ENCODE assay signal across 1 cellular context in the genomic region with DNA sequence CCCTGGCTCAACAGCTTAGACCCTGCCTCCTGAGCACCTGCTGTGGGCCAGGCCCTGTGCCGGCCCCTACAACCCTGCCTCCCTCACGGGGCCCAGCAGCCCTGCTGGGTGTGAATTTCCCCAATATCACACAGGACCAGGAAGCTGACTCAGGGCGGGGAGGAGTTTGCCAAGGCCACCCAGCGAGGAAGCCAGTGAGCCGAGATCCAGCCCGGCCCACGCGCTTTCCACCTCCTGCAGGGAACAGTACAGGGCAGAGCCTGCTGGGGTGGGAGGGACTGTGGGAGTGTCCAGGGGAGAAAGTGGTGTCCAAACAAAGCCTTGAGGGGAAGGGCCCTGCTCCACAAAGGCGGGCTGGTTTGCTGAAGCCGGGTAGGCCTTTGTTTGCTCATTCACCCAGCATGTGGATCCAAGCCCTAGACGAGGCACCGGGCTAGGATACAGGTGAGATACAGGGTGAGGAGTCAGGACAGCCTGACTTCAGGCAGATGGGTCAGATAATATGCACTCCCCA.
A peak's percentile ranks its signal among the peaks of the same experiment; 100 is the strongest.
TF ChIP-seq lines count a peak whose summit lies in the region.

No MANE protein-coding gene starts in this region.

TF ChIP-seq in HEK293, 187 proteins besides CTCF, POLR2A, EP300 and RAD21 (continued from another document and continues in another):
- no peak for TF ChIP-seq TRIM28 (IDR thresholded peaks at IDR 0.05; ENCODE audit: borderline replicate concordance, low read length)
- no peak for TF ChIP-seq HOXC10 (CRISPR knock-in tag; IDR thresholded peaks at IDR 0.05)
- no peak for TF ChIP-seq ZNF596 (tag by site-specific recombination; IDR thresholded peaks at IDR 0.05)
- TF ChIP-seq HOXA7 (CRISPR knock-in tag; IDR thresholded peaks at IDR 0.05; ENCODE audit: borderline replicate concordance) = no peak
- TF ChIP-seq ZNF19 (tag by site-specific recombination; IDR thresholded peaks at IDR 0.05; ENCODE audit: low read depth) = no peak
- TF ChIP-seq ZNF600 (tag by site-specific recombination; IDR thresholded peaks at IDR 0.05) = peak; percentile 41; the same call in 1 of the 2 replicates
- TF ChIP-seq, protein P1, sequence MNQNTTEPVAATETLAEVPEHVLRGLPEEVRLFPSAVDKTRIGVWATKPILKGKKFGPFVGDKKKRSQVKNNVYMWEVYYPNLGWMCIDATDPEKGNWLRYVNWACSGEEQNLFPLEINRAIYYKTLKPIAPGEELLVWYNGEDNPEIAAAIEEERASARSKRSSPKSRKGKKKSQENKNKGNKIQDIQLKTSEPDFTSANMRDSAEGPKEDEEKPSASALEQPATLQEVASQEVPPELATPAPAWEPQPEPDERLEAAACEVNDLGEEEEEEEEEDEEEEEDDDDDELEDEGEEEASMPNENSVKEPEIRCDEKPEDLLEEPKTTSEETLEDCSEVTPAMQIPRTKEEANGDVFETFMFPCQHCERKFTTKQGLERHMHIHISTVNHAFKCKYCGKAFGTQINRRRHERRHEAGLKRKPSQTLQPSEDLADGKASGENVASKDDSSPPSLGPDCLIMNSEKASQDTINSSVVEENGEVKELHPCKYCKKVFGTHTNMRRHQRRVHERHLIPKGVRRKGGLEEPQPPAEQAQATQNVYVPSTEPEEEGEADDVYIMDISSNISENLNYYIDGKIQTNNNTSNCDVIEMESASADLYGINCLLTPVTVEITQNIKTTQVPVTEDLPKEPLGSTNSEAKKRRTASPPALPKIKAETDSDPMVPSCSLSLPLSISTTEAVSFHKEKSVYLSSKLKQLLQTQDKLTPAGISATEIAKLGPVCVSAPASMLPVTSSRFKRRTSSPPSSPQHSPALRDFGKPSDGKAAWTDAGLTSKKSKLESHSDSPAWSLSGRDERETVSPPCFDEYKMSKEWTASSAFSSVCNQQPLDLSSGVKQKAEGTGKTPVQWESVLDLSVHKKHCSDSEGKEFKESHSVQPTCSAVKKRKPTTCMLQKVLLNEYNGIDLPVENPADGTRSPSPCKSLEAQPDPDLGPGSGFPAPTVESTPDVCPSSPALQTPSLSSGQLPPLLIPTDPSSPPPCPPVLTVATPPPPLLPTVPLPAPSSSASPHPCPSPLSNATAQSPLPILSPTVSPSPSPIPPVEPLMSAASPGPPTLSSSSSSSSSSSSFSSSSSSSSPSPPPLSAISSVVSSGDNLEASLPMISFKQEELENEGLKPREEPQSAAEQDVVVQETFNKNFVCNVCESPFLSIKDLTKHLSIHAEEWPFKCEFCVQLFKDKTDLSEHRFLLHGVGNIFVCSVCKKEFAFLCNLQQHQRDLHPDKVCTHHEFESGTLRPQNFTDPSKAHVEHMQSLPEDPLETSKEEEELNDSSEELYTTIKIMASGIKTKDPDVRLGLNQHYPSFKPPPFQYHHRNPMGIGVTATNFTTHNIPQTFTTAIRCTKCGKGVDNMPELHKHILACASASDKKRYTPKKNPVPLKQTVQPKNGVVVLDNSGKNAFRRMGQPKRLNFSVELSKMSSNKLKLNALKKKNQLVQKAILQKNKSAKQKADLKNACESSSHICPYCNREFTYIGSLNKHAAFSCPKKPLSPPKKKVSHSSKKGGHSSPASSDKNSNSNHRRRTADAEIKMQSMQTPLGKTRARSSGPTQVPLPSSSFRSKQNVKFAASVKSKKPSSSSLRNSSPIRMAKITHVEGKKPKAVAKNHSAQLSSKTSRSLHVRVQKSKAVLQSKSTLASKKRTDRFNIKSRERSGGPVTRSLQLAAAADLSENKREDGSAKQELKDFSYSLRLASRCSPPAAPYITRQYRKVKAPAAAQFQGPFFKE (tag by site-specific recombination; IDR thresholded peaks at IDR 0.05; ENCODE audit: borderline replicate concordance) = no peak
- no peak for TF ChIP-seq ZNF76 (tag by site-specific recombination; IDR thresholded peaks at IDR 0.05; ENCODE audit: borderline replicate concordance, low read depth)
- no peak for TF ChIP-seq ZNF404 (tag by site-specific recombination; IDR thresholded peaks at IDR 0.05)
- peak; percentile 81 for TF ChIP-seq SP7 (tag by site-specific recombination; IDR thresholded peaks at IDR 0.05)
- TF ChIP-seq ZNF132 (tag by site-specific recombination; IDR thresholded peaks at IDR 0.05; ENCODE audit: borderline replicate concordance) = no peak
- TF ChIP-seq ZNF747 (tag by site-specific recombination; IDR thresholded peaks at IDR 0.05) = no peak
- no peak for TF ChIP-seq ZNF223 (tag by site-specific recombination; IDR thresholded peaks at IDR 0.05)
- TF ChIP-seq ZNF560 (tag by site-specific recombination; IDR thresholded peaks at IDR 0.05; ENCODE audit: borderline replicate concordance) = no peak
- TF ChIP-seq ZNF221 (tag by site-specific recombination; IDR thresholded peaks at IDR 0.05; ENCODE audit: borderline replicate concordance) = no peak
- TF ChIP-seq WT1 (tag by site-specific recombination; IDR thresholded peaks at IDR 0.05) = no peak; the same call in 1 of the 2 replicates
- TF ChIP-seq ZNF426 (tag by site-specific recombination; IDR thresholded peaks at IDR 0.05) = no peak
- no peak for TF ChIP-seq ZNF174 (tag by site-specific recombination; IDR thresholded peaks at IDR 0.05)
- TF ChIP-seq, protein P2, sequence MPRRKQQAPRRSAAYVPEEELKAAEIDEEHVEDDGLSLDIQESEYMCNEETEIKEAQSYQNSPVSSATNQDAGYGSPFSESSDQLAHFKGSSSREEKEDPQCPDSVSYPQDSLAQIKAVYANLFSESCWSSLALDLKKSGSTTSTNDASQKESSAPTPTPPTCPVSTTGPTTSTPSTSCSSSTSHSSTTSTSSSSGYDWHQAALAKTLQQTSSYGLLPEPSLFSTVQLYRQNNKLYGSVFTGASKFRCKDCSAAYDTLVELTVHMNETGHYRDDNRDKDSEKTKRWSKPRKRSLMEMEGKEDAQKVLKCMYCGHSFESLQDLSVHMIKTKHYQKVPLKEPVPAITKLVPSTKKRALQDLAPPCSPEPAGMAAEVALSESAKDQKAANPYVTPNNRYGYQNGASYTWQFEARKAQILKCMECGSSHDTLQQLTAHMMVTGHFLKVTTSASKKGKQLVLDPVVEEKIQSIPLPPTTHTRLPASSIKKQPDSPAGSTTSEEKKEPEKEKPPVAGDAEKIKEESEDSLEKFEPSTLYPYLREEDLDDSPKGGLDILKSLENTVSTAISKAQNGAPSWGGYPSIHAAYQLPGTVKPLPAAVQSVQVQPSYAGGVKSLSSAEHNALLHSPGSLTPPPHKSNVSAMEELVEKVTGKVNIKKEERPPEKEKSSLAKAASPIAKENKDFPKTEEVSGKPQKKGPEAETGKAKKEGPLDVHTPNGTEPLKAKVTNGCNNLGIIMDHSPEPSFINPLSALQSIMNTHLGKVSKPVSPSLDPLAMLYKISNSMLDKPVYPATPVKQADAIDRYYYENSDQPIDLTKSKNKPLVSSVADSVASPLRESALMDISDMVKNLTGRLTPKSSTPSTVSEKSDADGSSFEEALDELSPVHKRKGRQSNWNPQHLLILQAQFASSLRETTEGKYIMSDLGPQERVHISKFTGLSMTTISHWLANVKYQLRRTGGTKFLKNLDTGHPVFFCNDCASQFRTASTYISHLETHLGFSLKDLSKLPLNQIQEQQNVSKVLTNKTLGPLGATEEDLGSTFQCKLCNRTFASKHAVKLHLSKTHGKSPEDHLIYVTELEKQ (tag by site-specific recombination; IDR thresholded peaks at IDR 0.05; ENCODE audit: borderline replicate concordance) = no peak
- TF ChIP-seq ZNF184 (tag by site-specific recombination; IDR thresholded peaks at IDR 0.05) = no peak
- no peak for TF ChIP-seq ZNF391 (tag by site-specific recombination; IDR thresholded peaks at IDR 0.05; ENCODE audit: borderline replicate concordance, low read depth)
- TF ChIP-seq, protein P3, sequence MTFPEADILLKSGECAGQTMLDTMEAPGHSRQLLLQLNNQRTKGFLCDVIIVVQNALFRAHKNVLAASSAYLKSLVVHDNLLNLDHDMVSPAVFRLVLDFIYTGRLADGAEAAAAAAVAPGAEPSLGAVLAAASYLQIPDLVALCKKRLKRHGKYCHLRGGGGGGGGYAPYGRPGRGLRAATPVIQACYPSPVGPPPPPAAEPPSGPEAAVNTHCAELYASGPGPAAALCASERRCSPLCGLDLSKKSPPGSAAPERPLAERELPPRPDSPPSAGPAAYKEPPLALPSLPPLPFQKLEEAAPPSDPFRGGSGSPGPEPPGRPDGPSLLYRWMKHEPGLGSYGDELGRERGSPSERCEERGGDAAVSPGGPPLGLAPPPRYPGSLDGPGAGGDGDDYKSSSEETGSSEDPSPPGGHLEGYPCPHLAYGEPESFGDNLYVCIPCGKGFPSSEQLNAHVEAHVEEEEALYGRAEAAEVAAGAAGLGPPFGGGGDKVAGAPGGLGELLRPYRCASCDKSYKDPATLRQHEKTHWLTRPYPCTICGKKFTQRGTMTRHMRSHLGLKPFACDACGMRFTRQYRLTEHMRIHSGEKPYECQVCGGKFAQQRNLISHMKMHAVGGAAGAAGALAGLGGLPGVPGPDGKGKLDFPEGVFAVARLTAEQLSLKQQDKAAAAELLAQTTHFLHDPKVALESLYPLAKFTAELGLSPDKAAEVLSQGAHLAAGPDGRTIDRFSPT (tag by site-specific recombination; IDR thresholded peaks at IDR 0.05) = no peak
- no peak for TF ChIP-seq ZNF501 (tag by site-specific recombination; IDR thresholded peaks at IDR 0.05)
- no peak for TF ChIP-seq TCF7L2 (IDR thresholded peaks at IDR 0.05; ENCODE audit: borderline replicate concordance, low read depth, low read length)
- TF ChIP-seq ZNF266 (tag by site-specific recombination; IDR thresholded peaks at IDR 0.05; ENCODE audit: low read depth) = no peak
- no peak for TF ChIP-seq ZNF624 (tag by site-specific recombination; IDR thresholded peaks at IDR 0.05)
- no peak for TF ChIP-seq ZNF792 (tag by site-specific recombination; IDR thresholded peaks at IDR 0.05)
- TF ChIP-seq, protein P4, sequence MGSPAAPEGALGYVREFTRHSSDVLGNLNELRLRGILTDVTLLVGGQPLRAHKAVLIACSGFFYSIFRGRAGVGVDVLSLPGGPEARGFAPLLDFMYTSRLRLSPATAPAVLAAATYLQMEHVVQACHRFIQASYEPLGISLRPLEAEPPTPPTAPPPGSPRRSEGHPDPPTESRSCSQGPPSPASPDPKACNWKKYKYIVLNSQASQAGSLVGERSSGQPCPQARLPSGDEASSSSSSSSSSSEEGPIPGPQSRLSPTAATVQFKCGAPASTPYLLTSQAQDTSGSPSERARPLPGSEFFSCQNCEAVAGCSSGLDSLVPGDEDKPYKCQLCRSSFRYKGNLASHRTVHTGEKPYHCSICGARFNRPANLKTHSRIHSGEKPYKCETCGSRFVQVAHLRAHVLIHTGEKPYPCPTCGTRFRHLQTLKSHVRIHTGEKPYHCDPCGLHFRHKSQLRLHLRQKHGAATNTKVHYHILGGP (tag by site-specific recombination; IDR thresholded peaks at IDR 0.05) = no peak
- TF ChIP-seq, protein P5, sequence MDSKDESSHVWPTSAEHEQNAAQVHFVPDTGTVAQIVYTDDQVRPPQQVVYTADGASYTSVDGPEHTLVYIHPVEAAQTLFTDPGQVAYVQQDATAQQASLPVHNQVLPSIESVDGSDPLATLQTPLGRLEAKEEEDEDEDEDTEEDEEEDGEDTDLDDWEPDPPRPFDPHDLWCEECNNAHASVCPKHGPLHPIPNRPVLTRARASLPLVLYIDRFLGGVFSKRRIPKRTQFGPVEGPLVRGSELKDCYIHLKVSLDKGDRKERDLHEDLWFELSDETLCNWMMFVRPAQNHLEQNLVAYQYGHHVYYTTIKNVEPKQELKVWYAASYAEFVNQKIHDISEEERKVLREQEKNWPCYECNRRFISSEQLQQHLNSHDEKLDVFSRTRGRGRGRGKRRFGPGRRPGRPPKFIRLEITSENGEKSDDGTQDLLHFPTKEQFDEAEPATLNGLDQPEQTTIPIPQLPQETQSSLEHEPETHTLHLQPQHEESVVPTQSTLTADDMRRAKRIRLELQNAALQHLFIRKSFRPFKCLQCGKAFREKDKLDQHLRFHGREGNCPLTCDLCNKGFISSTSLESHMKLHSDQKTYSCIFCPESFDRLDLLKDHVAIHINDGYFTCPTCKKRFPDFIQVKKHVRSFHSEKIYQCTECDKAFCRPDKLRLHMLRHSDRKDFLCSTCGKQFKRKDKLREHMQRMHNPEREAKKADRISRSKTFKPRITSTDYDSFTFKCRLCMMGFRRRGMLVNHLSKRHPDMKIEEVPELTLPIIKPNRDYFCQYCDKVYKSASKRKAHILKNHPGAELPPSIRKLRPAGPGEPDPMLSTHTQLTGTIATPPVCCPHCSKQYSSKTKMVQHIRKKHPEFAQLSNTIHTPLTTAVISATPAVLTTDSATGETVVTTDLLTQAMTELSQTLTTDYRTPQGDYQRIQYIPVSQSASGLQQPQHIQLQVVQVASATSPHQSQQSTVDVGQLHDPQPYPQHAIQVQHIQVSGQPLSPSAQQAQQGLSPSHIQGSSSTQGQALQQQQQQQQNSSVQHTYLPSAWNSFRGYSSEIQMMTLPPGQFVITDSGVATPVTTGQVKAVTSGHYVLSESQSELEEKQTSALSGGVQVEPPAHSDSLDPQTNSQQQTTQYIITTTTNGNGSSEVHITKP (tag by site-specific recombination; IDR thresholded peaks at IDR 0.05) = peak; percentile 60
- TF ChIP-seq ZNF292 (tag by site-specific recombination; IDR thresholded peaks at IDR 0.05; ENCODE audit: borderline replicate concordance, low read depth) = no peak
- no peak for TF ChIP-seq ELK4 (IDR thresholded peaks at IDR 0.05; ENCODE audit: borderline replicate concordance, low read depth, low read length)
- TF ChIP-seq ZNF530 (tag by site-specific recombination; IDR thresholded peaks at IDR 0.05; ENCODE audit: low read depth) = no peak
- no peak for TF ChIP-seq ZNF654 (tag by site-specific recombination; IDR thresholded peaks at IDR 0.05; ENCODE audit: low read depth)
- TF ChIP-seq BCL11A (tag by site-specific recombination; IDR thresholded peaks at IDR 0.05; ENCODE audit: low read depth) = no peak
- TF ChIP-seq ZBTB17 (tag by site-specific recombination; IDR thresholded peaks at IDR 0.05) = no peak
- no peak for TF ChIP-seq GLI2 (tag by site-specific recombination; IDR thresholded peaks at IDR 0.05; ENCODE audit: borderline replicate concordance, low read depth)
- TF ChIP-seq, protein P6, sequence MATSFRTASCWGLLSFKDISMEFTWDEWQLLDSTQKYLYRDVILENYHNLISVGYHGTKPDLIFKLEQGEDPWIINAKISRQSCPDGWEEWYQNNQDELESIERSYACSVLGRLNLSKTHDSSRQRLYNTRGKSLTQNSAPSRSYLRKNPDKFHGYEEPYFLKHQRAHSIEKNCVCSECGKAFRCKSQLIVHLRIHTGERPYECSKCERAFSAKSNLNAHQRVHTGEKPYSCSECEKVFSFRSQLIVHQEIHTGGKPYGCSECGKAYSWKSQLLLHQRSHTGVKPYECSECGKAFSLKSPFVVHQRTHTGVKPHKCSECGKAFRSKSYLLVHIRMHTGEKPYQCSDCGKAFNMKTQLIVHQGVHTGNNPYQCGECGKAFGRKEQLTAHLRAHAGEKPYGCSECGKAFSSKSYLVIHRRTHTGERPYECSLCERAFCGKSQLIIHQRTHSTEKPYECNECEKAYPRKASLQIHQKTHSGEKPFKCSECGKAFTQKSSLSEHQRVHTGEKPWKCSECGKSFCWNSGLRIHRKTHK (tag by site-specific recombination; IDR thresholded peaks at IDR 0.05) = no peak
- no peak for TF ChIP-seq ZNF2 (tag by site-specific recombination; IDR thresholded peaks at IDR 0.05)
- peak; percentile 54 for TF ChIP-seq ZBTB8A (tag by site-specific recombination; IDR thresholded peaks at IDR 0.05)
- TF ChIP-seq OSR2 (tag by site-specific recombination; IDR thresholded peaks at IDR 0.05) = no peak
- no peak for TF ChIP-seq ZNF274 (IDR thresholded peaks at IDR 0.05; ENCODE audit: low read length)
- no peak for TF ChIP-seq ZNF274 (tag by site-specific recombination; IDR thresholded peaks at IDR 0.05; ENCODE audit: borderline replicate concordance)
